ENCODE assay signal across 10 cellular contexts in the genomic region with DNA sequence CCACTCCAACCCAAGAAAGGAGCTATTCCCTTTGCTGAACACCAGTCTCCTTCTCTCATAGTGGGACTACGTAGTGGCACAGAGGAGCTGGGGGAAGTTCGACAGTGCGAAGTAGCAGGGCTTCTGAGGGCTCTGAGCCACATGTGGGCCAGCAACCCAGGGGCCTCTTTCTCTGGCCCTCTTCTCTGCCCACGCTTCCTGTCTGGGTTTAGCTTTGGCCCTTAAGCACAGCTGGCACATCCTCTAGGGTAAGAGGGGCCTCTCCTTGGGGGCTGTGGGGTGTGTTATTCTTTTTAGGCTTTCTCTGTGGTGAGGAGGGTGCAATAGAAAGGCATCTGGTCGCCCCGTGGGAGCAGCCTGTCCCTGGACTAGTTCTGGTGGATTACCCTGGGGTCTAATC.
DNase-seq lines count a peak whose midpoint lies in the region; ATAC-seq and TF ChIP-seq lines count a peak whose summit lies in the region.
"Had no signal": no experiment of that assay in that cellular context is flagged by ENCODE, and none has a peak within 500 bp of the region (broad histone marks: within the 10 kb centered on the region; RNA-seq: fewer than 3 reads in every experiment).

No MANE protein-coding gene starts in this region.

- H3K36me3 ChIP-seq in CD8-positive, alpha-beta memory T cell (ENCODE audit: insufficient read depth, low read length) = no peaks in the 10 kb centered on the region
- H3K36me3 ChIP-seq in stomach (no peaks in the 10 kb centered on the region), ascending aorta (no peaks in the 10 kb centered on the region)

- H3K9me3 Mint-ChIP-seq in CD8-positive, alpha-beta memory T cell = no peaks in the 10 kb centered on the region
- no peaks in the 10 kb centered on the region for H3K9me3 Mint-ChIP-seq in activated naive CD4-positive, alpha-beta T cell treated with anti-CD3 and anti-CD28 coated beads, Interleukin-2, amount 10 ng/mL, durations not matched to agents 7 days and 5 days
- H3K9me3 Mint-ChIP-seq: neural crest cell had no signal

- no peak overlapping the region for H3K4me3 ChIP-seq in CD8-positive, alpha-beta memory T cell (ENCODE audit: low read length)
- H3K4me3 ChIP-seq in stomach (no peak overlapping the region), ascending aorta (no peak overlapping the region)

- ATAC-seq in GM19324 (IDR thresholded peaks at IDR 0.05; ENCODE audit: low FRiP score, unreplicated experiment) (peak; percentile 78), HG03045 (IDR thresholded peaks at IDR 0.05; ENCODE audit: unreplicated experiment) (peak; percentile 91), Right ventricle myocardium superior (ENCODE audit: poor library complexity) (no peak)

- H3K4me3 Mint-ChIP-seq in CD8-positive, alpha-beta memory T cell = peak overlapping the region in 5 of 7 donors; percentile 35 to 57 (median 51)
- H3K4me3 Mint-ChIP-seq in activated naive CD4-positive, alpha-beta T cell treated with anti-CD3 and anti-CD28 coated beads, Interleukin-2, amount 10 ng/mL, durations not matched to agents 7 days and 5 days = no peak overlapping the region
- H3K4me3 Mint-ChIP-seq: neural crest cell had no signal

- no peak for TF ChIP-seq POLR2A in stomach (IDR thresholded peaks at IDR 0.05)

- no peak overlapping the region for H3K27ac ChIP-seq in CD8-positive, alpha-beta memory T cell (ENCODE audit: low read depth, low read length)
- no peak overlapping the region for H3K27ac ChIP-seq in stomach
- H3K27ac ChIP-seq in ascending aorta = no peak overlapping the region

- WGBS in stomach, 5 donors = 68 to 86% (median 76%) methylated on average over 3 to 6 of the region's 6 CpGs

- POLR2A ChIA-PET in CD8-positive, alpha-beta memory T cell (lab: Charles Lee) = interaction anchor here (0.6 kb wide), 1 partner anchor 151 kb away, joined by 9 read pairs; no protein-coding TSS in a partner anchor

- H3K27me3 Mint-ChIP-seq in CD8-positive, alpha-beta memory T cell = peaks cover 0 to 6% of the 10 kb centered on the region in 2 donors
- no peaks in the 10 kb centered on the region for H3K27me3 Mint-ChIP-seq in activated naive CD4-positive, alpha-beta T cell treated with anti-CD3 and anti-CD28 coated beads, Interleukin-2, amount 10 ng/mL, durations not matched to agents 7 days and 5 days

- peaks cover 35% of the 10 kb centered on the region for H3K4me1 ChIP-seq in CD8-positive, alpha-beta memory T cell (ENCODE audit: insufficient read depth, low read length)
- H3K4me1 ChIP-seq in stomach = no peaks in the 10 kb centered on the region
- H3K4me1 ChIP-seq in ascending aorta = no peaks in the 10 kb centered on the region

- no peak for TF ChIP-seq EP300 in stomach (IDR thresholded peaks at IDR 0.05)

- CTCF ChIA-PET in CD8-positive, alpha-beta memory T cell (lab: Charles Lee) = interaction anchor here (1.0 to 1.1 kb wide), 2 partner anchors 16 to 19 kb away, joined by 3 read pairs; no protein-coding TSS in a partner anchor
- CTCF ChIA-PET in activated naive CD4-positive, alpha-beta T cell treated with anti-CD3 and anti-CD28 coated beads, Interleukin-2, amount 10 ng/mL, durations not matched to agents 7 days and 5 days (lab: Charles Lee) = no interaction called here

- H3K27me3 ChIP-seq in CD8-positive, alpha-beta memory T cell (ENCODE audit: insufficient read depth, low read length, poor library complexity, severe bottlenecking) = no peaks in the 10 kb centered on the region
- peaks cover 0 to 7% (median 0%) of the 10 kb centered on the region in 3 donors for H3K27me3 ChIP-seq in stomach
- H3K27me3 ChIP-seq in ascending aorta = no peaks in the 10 kb centered on the region

- no peaks in the 10 kb centered on the region for H3K9me3 ChIP-seq in CD8-positive, alpha-beta memory T cell (ENCODE audit: low read length)
- H3K9me3 ChIP-seq in stomach (no peaks in the 10 kb centered on the region), ascending aorta (no peaks in the 10 kb centered on the region)

- no peak for TF ChIP-seq CTCF in stomach (IDR thresholded peaks at IDR 0.05)
- no peak for TF ChIP-seq CTCF in ascending aorta (IDR thresholded peaks at IDR 0.05)

- intact Hi-C loops in Right ventricle myocardium superior (cut with DNase I) = no loop called here
- intact Hi-C loops in stomach (cut with DNase I; ENCODE audit: low total_unique reads) = no loop called here
- intact Hi-C loops in ascending aorta (cut with DNase I) = no loop called here

- peak overlapping the region; percentile 53 to 98 (median 82) for H3K27ac Mint-ChIP-seq in CD8-positive, alpha-beta memory T cell
- peak overlapping the region; percentile 80 for H3K27ac Mint-ChIP-seq in activated naive CD4-positive, alpha-beta T cell treated with anti-CD3 and anti-CD28 coated beads, Interleukin-2, amount 10 ng/mL, durations not matched to agents 7 days and 5 days

- H3K4me1 Mint-ChIP-seq in CD8-positive, alpha-beta memory T cell = peaks cover 29 to 46% (median 40%) of the 10 kb centered on the region in 3 donors
- peaks cover 41% of the 10 kb centered on the region for H3K4me1 Mint-ChIP-seq in activated naive CD4-positive, alpha-beta T cell treated with anti-CD3 and anti-CD28 coated beads, Interleukin-2, amount 10 ng/mL, durations not matched to agents 7 days and 5 days
- H3K4me1 Mint-ChIP-seq: neural crest cell had no signal

- H3K36me3 Mint-ChIP-seq in CD8-positive, alpha-beta memory T cell = no peaks in the 10 kb centered on the region
- H3K36me3 Mint-ChIP-seq in activated naive CD4-positive, alpha-beta T cell treated with anti-CD3 and anti-CD28 coated beads, Interleukin-2, amount 10 ng/mL, durations not matched to agents 7 days and 5 days = no peaks in the 10 kb centered on the region

- DNase-seq in CD8-positive, alpha-beta memory T cell = no peak
- DNase-seq in activated naive CD4-positive, alpha-beta T cell treated with anti-CD3 and anti-CD28 coated beads, Interleukin-2, amount 10 ng/mL, durations not matched to agents 7 days and 5 days = no peak
- DNase-seq in Right ventricle myocardium superior (no peak), stomach (no peak), 8988T (no peak), ascending aorta (ENCODE audit: low spot score in 2 of 2) (no peak)
- DNase-seq: NCI-H345 had no signal
